Comparison of ENCODE assay signal across 30 cellular contexts in the genomic region with DNA sequence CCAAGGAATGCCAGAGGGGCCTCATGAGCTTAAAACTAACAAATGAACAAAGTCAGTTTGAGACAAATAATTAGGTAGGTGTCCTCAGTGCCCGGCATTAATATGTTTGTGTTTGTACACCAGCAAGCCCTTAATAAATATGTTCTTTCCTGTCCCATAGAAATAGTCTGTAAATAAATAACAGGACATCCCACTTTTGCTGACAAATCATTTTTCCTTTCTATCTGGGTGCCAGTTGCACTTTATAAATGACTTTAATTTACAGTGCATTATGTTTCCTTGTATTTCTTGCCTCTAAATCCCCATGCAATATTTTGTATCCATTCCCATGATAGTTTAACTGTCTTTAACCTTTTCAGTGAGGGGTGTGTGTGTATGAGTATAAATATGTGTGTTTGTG.
"Had no signal": no experiment of that assay in that cellular context is flagged by ENCODE, and none has a peak within 500 bp of the region (broad histone marks: within the 10 kb centered on the region; RNA-seq: fewer than 3 reads in every experiment).

No MANE protein-coding gene starts in this region.

- H3K4me3 ChIP-seq: ovary, psoas muscle, skin epidermis, smooth muscle cell, spleen, suprapubic skin, testis, tibial artery, transverse colon, upper lobe of right lung, uterus had no signal

- DNase-seq: naive thymus-derived CD8-positive, alpha-beta T cell; nephron progenitor cell; nucleus accumbens; ovary; posterior cingulate gyrus; psoas muscle; right cardiac atrium; spleen; stimulated activated CD4-positive, alpha-beta T cell treated with anti-CD3 and anti-CD28 coated beads, Interleukin-12 subunit alpha, Interleukin-12 subunit beta, amount 100 ng/mL, for 4 hours; stimulated activated CD4-positive, alpha-beta T cell treated with anti-CD3 and anti-CD28 coated beads, Interleukin-1b, Interleukin-23, amount 100 ng/mL, for 48 hours; stimulated activated CD4-positive, alpha-beta T cell treated with anti-CD3 and anti-CD28 coated beads, Interleukin-4, amount 100 ng/mL, for 1 hour; stimulated activated CD4-positive, alpha-beta T cell treated with anti-CD3 and anti-CD28 coated beads, Interleukin-4, amount 100 ng/mL, for 4 hours; stimulated activated CD8-positive, alpha-beta memory T cell treated with anti-CD3 and anti-CD28 coated beads, Interleukin-4, amount 100 ng/mL, for 48 hours; stimulated activated naive CD4-positive, alpha-beta T cell; stimulated activated naive CD8-positive, alpha-beta T cell treated with anti-CD3 and anti-CD28 coated beads, Interleukin-15, amount 100 ng/mL, for 72 hours; stimulated activated naive CD8-positive, alpha-beta T cell treated with anti-CD3 and anti-CD28 coated beads, Interleukin-15, Interleukin-2, amounts not matched to agents 100 U/mL and 50 U/mL, for 24 hours; substantia nigra; testis; tibial artery; transverse colon; upper lobe of right lung; uterus had no signal

- H3K27ac ChIP-seq: neutrophil, ovary, parathyroid adenoma, psoas muscle, skin epidermis, spleen, suprapubic skin, testis, tibial artery, transverse colon, upper lobe of right lung, uterus had no signal

- H2AFZ ChIP-seq: parathyroid adenoma had no signal

- H3K9ac ChIP-seq: parathyroid adenoma had no signal

- H3K27me3 ChIP-seq: neutrophil, ovary, suprapubic skin, testis, tibial artery, transverse colon, upper lobe of right lung, uterus had no signal

- H3K79me2 ChIP-seq: parathyroid adenoma had no signal

- ATAC-seq: naive thymus-derived CD8-positive, alpha-beta T cell; natural killer cell treated with Interleukin-12 subunit alpha and Interleukin-12 subunit beta and Interleukin-15 and Interleukin-18, amount 100 ng/mL, for 72 hours; psoas muscle; right cardiac atrium; sciatic nerve; stimulated activated memory B cell treated with anti-CD40 and anti-IgM and Interleukin-4, amounts not matched to agents 10 μg/mL and 1 μg/mL and 100 μg/mL, for 72 hours; stimulated activated naive CD8-positive, alpha-beta T cell treated with anti-CD3 and anti-CD28 coated beads, Interleukin-15, amount 100 ng/mL, for 72 hours; stimulated activated naive CD8-positive, alpha-beta T cell treated with anti-CD3 and anti-CD28 coated beads, Interleukin-15, Interleukin-2, amounts not matched to agents 100 U/mL and 50 U/mL, for 24 hours; upper lobe of right lung had no signal

- H3K9me3 ChIP-seq: neutrophil, ovary, psoas muscle, suprapubic skin, testis, tibial artery, transverse colon, upper lobe of right lung, uterus had no signal

- H3K36me3 ChIP-seq: neutrophil, ovary, spleen, suprapubic skin, tibial artery, transverse colon, upper lobe of right lung, uterus had no signal

- H3K4me2 ChIP-seq: smooth muscle cell had no signal

- H3K4me1 ChIP-seq: parathyroid adenoma, spleen, suprapubic skin, testis, tibial artery, transverse colon, upper lobe of right lung, uterus had no signal
